Comparison of ENCODE assay signal across 7 cellular contexts in genomic region chr7:101121996-101122932, GRCh38. TPM values are rescaled to one million over a fixed set of nuclear protein-coding genes. Genes with fewer than 3 reads are reported as not detected.
DNase-seq lines count a peak whose midpoint lies in the region; ATAC-seq, FAIRE-seq and TF ChIP-seq lines count a peak whose summit lies in the region.

No MANE protein-coding gene starts in this region.

- H3K9me3 ChIP-seq in esophagus (ENCODE audit: control insufficient read depth in 2 of 2, insufficient read depth in 1 of 2, low read depth in 1 of 2, low read length in 1 of 2) = no peaks in the 10 kb centered on the region

- peaks cover 9 to 16% of the 10 kb centered on the region in 2 donors for H3K4me1 ChIP-seq in esophagus (ENCODE audit: control insufficient read depth in 2 of 2, insufficient read depth in 2 of 2, low read length in 1 of 2)

- FAIRE-seq in GM18507 (lab: Jason Lieb, UNC) = peak; percentile 61

- H3K36me3 Mint-ChIP-seq in natural killer cell = no peaks in the 10 kb centered on the region

- ATAC-seq in natural killer cell (no peak), GM19351 (IDR thresholded peaks at IDR 0.05; ENCODE audit: unreplicated experiment) (no peak)

- H3K36me3 ChIP-seq in esophagus (ENCODE audit: control insufficient read depth in 2 of 2, insufficient read depth in 2 of 2, low read length in 1 of 2) = no peaks in the 10 kb centered on the region

- peaks cover 12 to 21% of the 10 kb centered on the region in 2 donors for H3K27me3 Mint-ChIP-seq in natural killer cell (ENCODE audit: low read depth in 2 of 2)

- intact Hi-C loops in natural killer cell (cut with micrococcal nuclease) = no loop called here

- H3K27ac Mint-ChIP-seq in natural killer cell = peak overlapping the region in 1 of 2 donors; percentile 79

- DNase-seq in GM18507 (ENCODE audit: extremely low spot score, insufficient read length, low read depth) (peak; percentile 47), RKO (ENCODE audit: low spot score) (peak; percentile 100), natural killer cell (no peak), NCI-H187 (lab: John Stamatoyannopoulos, UW) (no peak)
- no peak for DNase-seq in central memory CD4-positive, alpha-beta T cell

- whole genome bisulfite sequencing in esophagus, 2 donors = 30 to 34% methylated on average over 17 of the region's 17 CpGs

- peak overlapping the region; percentile 14 for H3K4me3 Mint-ChIP-seq in natural killer cell

- H3K27me3 ChIP-seq in esophagus (ENCODE audit: control insufficient read depth in 1 of 2, insufficient read depth in 2 of 2, low read length in 2 of 2) = no peaks in the 10 kb centered on the region

- H3K27ac ChIP-seq in esophagus (ENCODE audit: low read depth in 2 of 2, low read length in 1 of 2) = peak overlapping the region; percentile 69 to 77

- no peaks in the 10 kb centered on the region for H3K9me3 Mint-ChIP-seq in natural killer cell

- H3K4me3 ChIP-seq in esophagus (ENCODE audit: low read depth in 1 of 2, low read length in 2 of 2) = peak overlapping the region; percentile 19 to 25

- TF ChIP-seq CTCF in natural killer cell (IDR thresholded peaks at IDR 0.05) = no peak

- H3K4me1 Mint-ChIP-seq in natural killer cell = peaks cover 39% of the 10 kb centered on the region in 2 donors

RNA-seq across cellular contexts. Expression of gene SERPINE1, which starts 4.6 kb away (rescaled TPM):
- 1 to 10 TPM in 1 of 2 donors, under 1 TPM in 1; 0.88 to 1.3 TPM for polyA plus RNA-seq in esophagus
- total RNA-seq in natural killer cell = 1 to 10 TPM in 2 of 3 donors, under 1 TPM in 1; 0.48 to 5.5 (median 1.1) TPM

RNA-seq across cellular contexts. Expression of gene AP1S1, which starts 32.0 kb away (rescaled TPM):
- polyA plus RNA-seq in esophagus = 10 to 100 TPM; 40.2 to 43.3 TPM
- total RNA-seq in natural killer cell = 1 to 10 TPM; 4.3 to 7.0 (median 5.0) TPM

RNA-seq across cellular contexts. Expression of gene TRIM56, which starts 37.0 kb away (rescaled TPM):
- polyA plus RNA-seq in esophagus = 10 to 100 TPM in 1 of 2 donors, 1 to 10 TPM in 1; 6.2 to 13.5 TPM
- total RNA-seq in natural killer cell = 10 to 100 TPM; 53.6 to 75.8 (median 63.9) TPM

RNA-seq across cellular contexts. Expression of gene VGF, which starts 43.1 kb away (rescaled TPM):
- under 1 TPM in 1 of 2 donors, not detected in 1; 0.01 TPM for polyA plus RNA-seq in esophagus
- total RNA-seq in natural killer cell = not detected

RNA-seq across cellular contexts. Expression of gene NAT16, which starts 57.8 kb away (rescaled TPM):
- polyA plus RNA-seq in esophagus = not detected
- not detected for total RNA-seq in natural killer cell

Comparison
In these comparisons a context has a peak if more than half of its experiments do, and no peak if none do; other contexts are left out.
1. DNase-seq: peak in GM18507 (single experiment) and RKO (single experiment); none in natural killer cell (single experiment), NCI-H187 (0 of 2) and central memory CD4-positive, alpha-beta T cell (single experiment).